8 cellular contexts compared by ENCODE assay signal in the genomic region with DNA sequence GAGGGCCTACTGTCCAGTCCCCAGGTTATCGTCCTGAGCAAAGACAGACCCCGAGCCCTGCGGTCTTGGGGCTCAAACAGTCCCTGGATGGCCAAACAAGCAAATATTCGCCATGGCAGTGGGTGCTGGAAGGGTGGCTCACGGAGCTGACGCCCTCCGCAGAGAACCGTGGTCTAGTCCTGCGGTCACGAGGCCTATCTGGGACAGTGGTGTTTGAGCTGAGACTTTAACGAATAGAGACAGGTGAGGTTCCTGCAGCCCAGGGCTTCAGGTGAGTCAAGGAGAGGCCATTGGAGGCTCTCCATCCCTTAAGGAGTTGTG. TPM values are rescaled to one million over a fixed set of nuclear protein-coding genes. Genes with fewer than 3 reads are reported as not detected.
DNase-seq lines count a peak whose midpoint lies in the region; ATAC-seq, FAIRE-seq and TF ChIP-seq lines count a peak whose summit lies in the region.

No MANE protein-coding gene starts in this region.

- H3K27me3 ChIP-seq in DND-41 (ENCODE audit: insufficient read depth, low read length, poor library complexity) (no peaks in the 10 kb centered on the region), OCI-LY3 (ENCODE audit: low read depth, low read length) (no peaks in the 10 kb centered on the region), H1 (replicated peaks in 1 of 4; ENCODE audit: control insufficient read depth in 3 of 4, extremely low read depth in 1 of 4, insufficient read depth in 3 of 4, low read length in 3 of 4) (no peaks in the 10 kb centered on the region), neural cell (ENCODE audit: insufficient read depth, low read depth, low read length) (no peaks in the 10 kb centered on the region)

- H2BK12ac ChIP-seq in H1 (ENCODE audit: low read depth, low read length) = no peak overlapping the region

- no peak overlapping the region for H3K23ac ChIP-seq in H1 (ENCODE audit: insufficient read length)

- H2AFZ ChIP-seq in DND-41 (ENCODE audit: low read depth, low read length) (peak overlapping the region; percentile 80), OCI-LY3 (ENCODE audit: low read depth, low read length) (peak overlapping the region; percentile 98), H1 (ENCODE audit: low read length) (peak overlapping the region; percentile 97), neural cell (ENCODE audit: low read depth, low read length) (peak overlapping the region; percentile 71)

- H3K79me1 ChIP-seq in H1 (ENCODE audit: low read depth, low read length) = peaks cover 7% of the 10 kb centered on the region

- H2BK120ac ChIP-seq in H1 (replicated peaks; ENCODE audit: low read depth, low read length) = peak overlapping the region; percentile 16

- TF ChIP-seq EP300 in H1 (IDR thresholded peaks at IDR 0.05; ENCODE audit: borderline replicate concordance in 1 of 2, low read depth in 2 of 2, low read length in 2 of 2) (no peak), neural cell (conservative IDR thresholded peaks at IDR 0.05; ENCODE audit: poor library complexity, severe bottlenecking) (no peak)

- peak overlapping the region; percentile 55 for H3K4ac ChIP-seq in H1 (replicated peaks; ENCODE audit: insufficient read length, low read depth, low read length)

- CTCF ChIA-PET in H1 (lab: Charles Lee; ENCODE audit: partially characterized antibody) = interaction anchor here (0.6 to 1.6 kb wide), 6 partner anchors 9 to 666 kb away, joined by 3 read pairs; no protein-coding TSS in a partner anchor

- no peak; a peak in 1 of 3 replicates for TF ChIP-seq POLR2A in H1 (IDR thresholded peaks at IDR 0.05; ENCODE audit: control extremely low read depth in 1 of 2, low read depth in 2 of 2, low read length in 2 of 2)

- peak overlapping the region; percentile 11 for H3K18ac ChIP-seq in H1 (ENCODE audit: extremely low read depth, low read length)

- POLR2A ChIA-PET in H1 (lab: Charles Lee; ENCODE audit: partially characterized antibody) = interaction anchor here (0.8 to 2.8 kb wide), 9 partner anchors 13 to 666 kb away, joined by 3 to 10 read pairs (median 4); no protein-coding TSS in a partner anchor

- no peaks in the 10 kb centered on the region for H3K9me2 ChIP-seq in neural cell (ENCODE audit: insufficient read depth, low read length)

- H2BK5ac ChIP-seq in H1 (ENCODE audit: low read depth, low read length) = peak overlapping the region; percentile 82; the same call in 1 of the 2 replicates

- ATAC-seq in DND-41 (ENCODE audit: insufficient read depth, low read depth) = no peak; the same call in 2 of the 3 replicates

- H3K9ac ChIP-seq in DND-41 (ENCODE audit: low read depth, low read length) (peak overlapping the region; percentile 86), OCI-LY3 (ENCODE audit: low read length) (peak overlapping the region; percentile 97), H1 (replicated peaks in 1 of 4; ENCODE audit: extremely low read depth in 1 of 4, low read depth in 3 of 4, low read length in 3 of 4) (peak overlapping the region in 3 of 4 experiments; percentile 56 to 74 (median 57); a peak in 6 of 7 replicates), neural cell (ENCODE audit: low read length) (peak overlapping the region; percentile 61)

- TF ChIP-seq CTCF in DND-41 (IDR thresholded peaks at IDR 0.05; ENCODE audit: borderline replicate concordance, extremely low read depth, low read length, poor library complexity, severe bottlenecking) (no peak), OCI-LY3 (IDR thresholded peaks at IDR 0.05; ENCODE audit: low read depth, low read length) (no peak), H1 (IDR thresholded peaks at IDR 0.05; ENCODE audit: control extremely low read depth in 1 of 3, insufficient read depth in 1 of 3, low read depth in 1 of 3, low read length in 3 of 3) (no peak), neural cell (IDR thresholded peaks at IDR 0.05; ENCODE audit: poor library complexity, severe bottlenecking) (no peak)

- H4K20me1 ChIP-seq in DND-41 (ENCODE audit: insufficient read depth, low read length) (no peaks in the 10 kb centered on the region), OCI-LY3 (ENCODE audit: insufficient read depth, low read length) (peaks cover 29% of the 10 kb centered on the region), H1 (replicated peaks in 1 of 2; ENCODE audit: control insufficient read depth in 1 of 2, insufficient read depth in 2 of 2, low read length in 2 of 2) (no peaks in the 10 kb centered on the region), neural cell (ENCODE audit: insufficient read depth) (no peaks in the 10 kb centered on the region)

- no peaks in the 10 kb centered on the region for H3K36me3 ChIP-seq in DND-41 (ENCODE audit: insufficient read depth, low read length)
- H3K36me3 ChIP-seq in OCI-LY3 (replicated peaks; ENCODE audit: low read depth, low read length) = peaks cover 24% of the 10 kb centered on the region
- H3K36me3 ChIP-seq in H1 (ENCODE audit: control insufficient read depth in 2 of 4, insufficient read depth in 4 of 4, low read length in 3 of 4) = no peaks in the 10 kb centered on the region
- H3K36me3 ChIP-seq in neural cell (ENCODE audit: insufficient read depth, low read length) = no peaks in the 10 kb centered on the region

- H3K79me2 ChIP-seq in DND-41 (ENCODE audit: insufficient read depth, low read length) (peaks cover 21% of the 10 kb centered on the region), OCI-LY3 (ENCODE audit: low read length) (peaks cover 52% of the 10 kb centered on the region), H1 (ENCODE audit: control insufficient read depth in 1 of 2, insufficient read depth in 2 of 2, low read length in 2 of 2) (peaks cover 0 to 13% of the 10 kb centered on the region in 2 experiments; a peak in 2 of 4 replicates), neural cell (replicated peaks; ENCODE audit: insufficient read depth, low read length) (no peaks in the 10 kb centered on the region)

- H2AK5ac ChIP-seq in H1 (ENCODE audit: low read depth, low read length) = no peak overlapping the region

- DNase-seq in DND-41 (no peak), H1 (ENCODE audit: low read depth in 1 of 2, low spot score in 2 of 2) (no peak), NCI-H2107 treated with DMSO at 0.1 percent for 48 hours (lab: John Stamatoyannopoulos, UW; ENCODE audit: unreplicated experiment) (no peak), D341Med (ENCODE audit: low spot score) (no peak), G401 (ENCODE audit: low spot score) (no peak), NCI-H774 (lab: John Stamatoyannopoulos, UW) (no peak)

- peak overlapping the region; percentile 83 for H4K5ac ChIP-seq in H1 (ENCODE audit: insufficient read length, low read depth, low read length)

- H4K8ac ChIP-seq in H1 (ENCODE audit: extremely low read depth, insufficient read depth, low read length) = peak overlapping the region; percentile 94; the same call in 1 of the 2 replicates

- H3K56ac ChIP-seq in H1 (replicated peaks; ENCODE audit: insufficient read length, low read depth, low read length) = peak overlapping the region; percentile 20

- H3K27ac ChIP-seq in DND-41 (ENCODE audit: low read length) (peak overlapping the region; percentile 75), OCI-LY3 (ENCODE audit: low read length) (peak overlapping the region; percentile 91), H1 (ENCODE audit: low read depth, low read length) (peak overlapping the region; percentile 61; the same call in 1 of the 2 replicates), neural cell (ENCODE audit: low read length) (no peak overlapping the region)

- H3K9me3 ChIP-seq in DND-41 (ENCODE audit: insufficient read depth, low read length, severe bottlenecking) (no peaks in the 10 kb centered on the region), OCI-LY3 (ENCODE audit: insufficient read depth, low read length) (no peaks in the 10 kb centered on the region), H1 (ENCODE audit: insufficient read depth in 2 of 2, low read depth in 1 of 2, low read length in 1 of 2) (no peaks in the 10 kb centered on the region), neural cell (ENCODE audit: low read length) (no peaks in the 10 kb centered on the region)

- peaks cover 6% of the 10 kb centered on the region for H3K23me2 ChIP-seq in H1 (ENCODE audit: low read depth, low read length)

- H3K4me3 ChIP-seq in DND-41 (ENCODE audit: low read depth in 1 of 2, low read length in 2 of 2) = peak overlapping the region; percentile 62 to 64; a peak in 3 of 4 replicates
- peak overlapping the region; percentile 92 for H3K4me3 ChIP-seq in OCI-LY3 (ENCODE audit: low read length)
- peak overlapping the region; percentile 50 to 74 (median 64) for H3K4me3 ChIP-seq in H1 (ENCODE audit: extremely low read depth in 1 of 4, insufficient read depth in 2 of 4, low read depth in 3 of 4, low read length in 4 of 4)
- peak overlapping the region; percentile 70 for H3K4me3 ChIP-seq in neural cell (ENCODE audit: low read length)

- 49% methylated on average over 10 of the region's 11 CpGs; no CpG with 5 or more reads in 1 of the 2 experiments for WGBS in H1 (ENCODE audit: extremely low coverage in 1 of 2, insufficient coverage in 1 of 2, insufficient read length in 1 of 2, insufficient replicate concordance in 2 of 2, low coverage in 1 of 2, low lambda C conversion rate in 2 of 2, missing lambda C conversion rate in 1 of 2), 2 experiments

- in situ Hi-C loops in G401 (cut with HindIII; ENCODE audit: low sequenced_read_pairs) = no loop called here

- H3K4me2 ChIP-seq in DND-41 (ENCODE audit: insufficient read depth, low read length) (peak overlapping the region; percentile 73), OCI-LY3 (ENCODE audit: low read length) (peak overlapping the region; percentile 83), H1 (ENCODE audit: insufficient read depth in 1 of 2, low read depth in 2 of 2, low read length in 2 of 2) (peak overlapping the region; percentile 75 to 95), neural cell (ENCODE audit: low read length) (peak overlapping the region; percentile 56)

- H3F3A ChIP-seq in neural cell (ENCODE audit: insufficient read depth, low read length, poor library complexity, severe bottlenecking) = no peaks in the 10 kb centered on the region

- no peak overlapping the region; the same call in 1 of the 2 replicates for H2BK15ac ChIP-seq in H1 (ENCODE audit: low read length)

- H4K91ac ChIP-seq in H1 (replicated peaks; ENCODE audit: insufficient read length, low read length) = peak overlapping the region; percentile 25

- H3K14ac ChIP-seq in H1 (ENCODE audit: insufficient read length) = no peak overlapping the region

- FAIRE-seq in H1 (lab: Jason Lieb, UNC) = no peak

- peak overlapping the region; percentile 5; the same call in 1 of the 2 replicates for H2BK20ac ChIP-seq in H1 (ENCODE audit: low read length)

- peaks cover 35% of the 10 kb centered on the region for H3K4me1 ChIP-seq in DND-41 (ENCODE audit: insufficient read depth, low read length)
- H3K4me1 ChIP-seq in OCI-LY3 (ENCODE audit: low read length) = peaks cover 38% of the 10 kb centered on the region
- peaks cover 3 to 9% (median 6%) of the 10 kb centered on the region in 4 experiments for H3K4me1 ChIP-seq in H1 (replicated peaks in 1 of 4; ENCODE audit: control insufficient read depth in 3 of 4, insufficient read depth in 4 of 4, low read length in 3 of 4)

- TF ChIP-seq RAD21 in H1 (IDR thresholded peaks at IDR 0.05 in 1 of 2, conservative IDR thresholded peaks at IDR 0.05 in 1 of 2; ENCODE audit: low read depth in 2 of 2, low read length in 2 of 2) = no peak
- no peak for TF ChIP-seq RAD21 in neural cell (conservative IDR thresholded peaks at IDR 0.05)

RNA-seq across cellular contexts. Expression of a gene that starts 0.4 kb away (rescaled TPM):
- 42.9 and 46.2 TPM in 2 replicates for total RNA-seq in H1 (2021; fragmentation: NEBNext Ultra II Directional; extraction: Animal tissue kit (Norgen Biotek cat#: 25700))
- polyA plus RNA-seq in H1 (2011; rRNA removed) (8.1 and 12.9 TPM in 2 replicates), neural cell (0.15 and 0.18 TPM in 2 replicates)
- 20.3 TPM for polyA plus RNA-seq in H1 (2011; cell fraction: cytosol; rRNA removed)
- 8.9 TPM for polyA plus RNA-seq in H1 (2011; cell fraction: nucleus; rRNA removed)
- 30.2 to 41.4 TPM (median 32.5 TPM) in 4 replicates for polyA plus RNA-seq in H1 (2012, experiment 1 of 2)
- 4.3 TPM for polyA plus RNA-seq in H1 (2012, experiment 2 of 2)
- 35.2 TPM for polyA plus RNA-seq in H1 (2013, experiment 1 of 2)
- polyA plus RNA-seq in H1 (2013, experiment 2 of 2) = 33.5 TPM
- 14.5 and 19.4 TPM in 2 replicates for polyA minus RNA-seq in H1 (2011; rRNA and poly(A)+ RNA removed)
- polyA minus RNA-seq in H1 (2011; cell fraction: cytosol; rRNA and poly(A)+ RNA removed) = 15.0 TPM
- 23.4 TPM for polyA minus RNA-seq in H1 (2011; cell fraction: nucleus; rRNA and poly(A)+ RNA removed)
- 1.4 and 1.9 TPM in 2 replicates for polyA minus RNA-seq in neural cell
- 74.4 and 104 TPM in 2 replicates for total RNA-seq in G401 (2014; rRNA removed; shearing (Covaris generic))
